In genomic region chr7:128831994-128832879, GRCh38 we compare ENCODE assay signal across 8 cellular contexts. TPM values are rescaled to one million over a fixed set of nuclear protein-coding genes. Genes with fewer than 3 reads are reported as not detected.
DNase-seq lines count a peak whose midpoint lies in the region; ATAC-seq, FAIRE-seq and TF ChIP-seq lines count a peak whose summit lies in the region.

No MANE protein-coding gene starts in this region.

- no peak for DNase-seq in A549 (ENCODE audit: low read depth in 1 of 2, low spot score in 1 of 2)
- DNase-seq in KBM-7: peak; percentile 87
- no peak for DNase-seq in colonic mucosa
- peak; percentile 60 to 81 for DNase-seq in mesothelial cell of epicardium (ENCODE audit: low spot score in 2 of 2, unreplicated experiment in 2 of 2)

- no peak for TF ChIP-seq EP300 in A549 (IDR thresholded peaks at IDR 0.05)

- H3K27me3 Mint-ChIP-seq in mesothelial cell of epicardium (ENCODE audit: low read depth): peaks cover 8% of the 10 kb centered on the region

- TF ChIP-seq RAD21 in A549 (conservative IDR thresholded peaks at IDR 0.05 in 1 of 2, IDR thresholded peaks at IDR 0.05 in 1 of 2): no peak

- no peak for TF ChIP-seq CTCF in A549 (IDR thresholded peaks at IDR 0.05)
- TF ChIP-seq CTCF in colonic mucosa (IDR thresholded peaks at IDR 0.05): no peak
- TF ChIP-seq CTCF in mesothelial cell of epicardium (IDR thresholded peaks at IDR 0.05; ENCODE audit: unreplicated experiment): no peak

- H3K27ac ChIP-seq in A549 (peak overlapping the region in 1 of 2 experiments; percentile 50; a peak in 4 of 6 replicates), colonic mucosa (peak overlapping the region; percentile 64)

- ATAC-seq in A549 (peak in 1 of 2 experiments; percentile 3; a peak in 3 of 6 replicates), GM21526 (IDR thresholded peaks at IDR 0.05; ENCODE audit: low FRiP score, unreplicated experiment) (no peak), HG03135 (IDR thresholded peaks at IDR 0.05; ENCODE audit: unreplicated experiment) (no peak), GM18517 (IDR thresholded peaks at IDR 0.05; ENCODE audit: unreplicated experiment) (no peak), GM21723 (IDR thresholded peaks at IDR 0.05; ENCODE audit: unreplicated experiment) (no peak)

- H3K4me3 ChIP-seq in A549 (no peak overlapping the region), colonic mucosa (peak overlapping the region; percentile 39)

- peak overlapping the region; percentile 98 for H3K27ac Mint-ChIP-seq in mesothelial cell of epicardium

- H3K36me3 Mint-ChIP-seq in mesothelial cell of epicardium: peaks cover 6% of the 10 kb centered on the region

- WGBS in A549 (ENCODE audit: missing lambda C conversion rate): 85% methylated on average over 15 of the region's 22 CpGs

- H3K4me3 Mint-ChIP-seq in mesothelial cell of epicardium: peak overlapping the region; percentile 88

- no peaks in the 10 kb centered on the region for H3K9me3 Mint-ChIP-seq in mesothelial cell of epicardium

- H3K27me3 ChIP-seq in colonic mucosa: peaks cover 28% of the 10 kb centered on the region

- H3K9ac ChIP-seq in colonic mucosa (ENCODE audit: low read depth in 2 of 2, low read length in 2 of 2): peak overlapping the region; percentile 56 to 58

- in situ Hi-C loops in KBM-7 (cut with MboI; ENCODE audit: low pct_unique_long_range_greater_than_20kb, low sequenced_read_pairs): no loop called here

- H3K4me1 Mint-ChIP-seq in mesothelial cell of epicardium: peaks cover 57% of the 10 kb centered on the region

- H3K36me3 ChIP-seq in colonic mucosa: no peaks in the 10 kb centered on the region

- TF ChIP-seq POLR2A in A549 (IDR thresholded peaks at IDR 0.05; ENCODE audit: low read length): no peak

- no peak for FAIRE-seq in A549 (lab: Jason Lieb, UNC)

- H3K9me3 ChIP-seq in A549: no peaks in the 10 kb centered on the region
- H3K9me3 ChIP-seq in colonic mucosa: no peaks in the 10 kb centered on the region

- intact Hi-C loops in colonic mucosa (cut with DNase I): no loop called here

- POLR2A ChIA-PET in A549 (lab: Yijun Ruan, JAX): no interaction called here

- peak overlapping the region; percentile 24; the same call in 2 of the 3 replicates for H3K4me2 ChIP-seq in A549

- H3K4me1 ChIP-seq in A549 (peaks cover 51% of the 10 kb centered on the region), colonic mucosa (no peaks in the 10 kb centered on the region)

- CTCF ChIA-PET in A549 (lab: Yijun Ruan, JAX): interaction anchor here (0.6 to 5.6 kb wide), 7 partner anchors 10 to 52 kb away, joined by 3 to 22 read pairs (median 5); no protein-coding TSS in a partner anchor

TF ChIP-seq in A549, 52 proteins besides CTCF, POLR2A, EP300 and RAD21:
- no peak for TF ChIP-seq HOXB13 (CRISPR knock-in tag; IDR thresholded peaks at IDR 0.05; ENCODE audit: low read depth)

RNA-seq across cellular contexts. Expression of gene FLNC, which starts 2.0 kb away (rescaled TPM):
- polyA plus RNA-seq in A549 (2011; rRNA removed): 0.43 and 0.60 TPM in 2 replicates
- 0.70 and 1.1 TPM in 2 replicates for polyA plus RNA-seq in A549 (2012; cell fraction: cytosol; rRNA removed)
- 2.1 and 2.7 TPM in 2 replicates for polyA plus RNA-seq in A549 (2012; cell fraction: nucleus; rRNA removed)
- 3.2 to 3.4 TPM (median 3.4 TPM) in 3 replicates for polyA plus RNA-seq in A549 (2017; fragmentation: RNase III; extraction: RNeasy Plus Mini Kit Qiagen cat#74134 plus additional on column Dnase treatment)
- polyA minus RNA-seq in A549 (2011; rRNA and poly(A)+ RNA removed): 1.7 and 3.0 TPM in 2 replicates
- 10 to 100 TPM in 1 of 2 donors, 1 to 10 TPM in 1; 4.5 to 88.6 TPM for total RNA-seq in colonic mucosa
- total RNA-seq in mesothelial cell of epicardium: 176 to 188 TPM (median 184 TPM) in 3 replicates

RNA-seq across cellular contexts. Expression of gene ATP6V1F, which starts 30.4 kb away (rescaled TPM):
- polyA plus RNA-seq in A549 (2011; rRNA removed): 155 and 180 TPM in 2 replicates
- polyA plus RNA-seq in A549 (2012; cell fraction: cytosol; rRNA removed): 386 and 423 TPM in 2 replicates
- 183 and 192 TPM in 2 replicates for polyA plus RNA-seq in A549 (2012; cell fraction: nucleus; rRNA removed)
- polyA plus RNA-seq in A549 (2017; fragmentation: RNase III; extraction: RNeasy Plus Mini Kit Qiagen cat#74134 plus additional on column Dnase treatment): 201 to 230 TPM (median 229 TPM) in 3 replicates
- polyA minus RNA-seq in A549 (2011; rRNA and poly(A)+ RNA removed): 46.3 and 46.9 TPM in 2 replicates
- 100 to 1,000 TPM in 1 of 2 donors, 10 to 100 TPM in 1; 94.4 to 105 TPM for total RNA-seq in colonic mucosa
- 122 to 123 TPM (median 122 TPM) in 3 replicates for total RNA-seq in mesothelial cell of epicardium

RNA-seq across cellular contexts. Expression of gene CCDC136, which starts 40.5 kb away (rescaled TPM):
- 5.4 and 5.6 TPM in 2 replicates for polyA plus RNA-seq in A549 (2011; rRNA removed)
- polyA plus RNA-seq in A549 (2012; cell fraction: cytosol; rRNA removed): 1.7 and 1.8 TPM in 2 replicates
- 4.9 and 5.3 TPM in 2 replicates for polyA plus RNA-seq in A549 (2012; cell fraction: nucleus; rRNA removed)
- polyA plus RNA-seq in A549 (2017; fragmentation: RNase III; extraction: RNeasy Plus Mini Kit Qiagen cat#74134 plus additional on column Dnase treatment): 3.6 to 7.3 TPM (median 4.7 TPM) in 3 replicates
- polyA minus RNA-seq in A549 (2011; rRNA and poly(A)+ RNA removed): 5.0 and 6.4 TPM in 2 replicates
- total RNA-seq in colonic mucosa: 1 to 10 TPM in 1 of 2 donors, under 1 TPM in 1; 0.64 to 5.8 TPM
- total RNA-seq in mesothelial cell of epicardium: 34.6 to 39.1 TPM (median 34.8 TPM) in 3 replicates

RNA-seq across cellular contexts. Expression of gene OPN1SW, which starts 56.6 kb away (rescaled TPM):
- polyA plus RNA-seq in A549 (2011; rRNA removed) (not detected in 2 replicates), A549 (2017; fragmentation: RNase III; extraction: RNeasy Plus Mini Kit Qiagen cat#74134 plus additional on column Dnase treatment) (not detected in 3 replicates)
- polyA plus RNA-seq in A549 (2012; cell fraction: cytosol; rRNA removed): not detected in 2 replicates
- polyA plus RNA-seq in A549 (2012; cell fraction: nucleus; rRNA removed): not detected in 2 replicates
- polyA minus RNA-seq in A549 (2011; rRNA and poly(A)+ RNA removed): not detected in 2 replicates
- total RNA-seq in colonic mucosa (not detected), mesothelial cell of epicardium (not detected in 3 replicates)

Comparison
In these comparisons a context has a peak if more than half of its experiments do, and no peak if none do; other contexts are left out.
1. DNase-seq: peak in KBM-7 (single experiment) and mesothelial cell of epicardium (2 of 2); none in A549 (0 of 2) and colonic mucosa (single experiment).